Comparison of ENCODE assay signal across 19 cellular contexts in the genomic region with DNA sequence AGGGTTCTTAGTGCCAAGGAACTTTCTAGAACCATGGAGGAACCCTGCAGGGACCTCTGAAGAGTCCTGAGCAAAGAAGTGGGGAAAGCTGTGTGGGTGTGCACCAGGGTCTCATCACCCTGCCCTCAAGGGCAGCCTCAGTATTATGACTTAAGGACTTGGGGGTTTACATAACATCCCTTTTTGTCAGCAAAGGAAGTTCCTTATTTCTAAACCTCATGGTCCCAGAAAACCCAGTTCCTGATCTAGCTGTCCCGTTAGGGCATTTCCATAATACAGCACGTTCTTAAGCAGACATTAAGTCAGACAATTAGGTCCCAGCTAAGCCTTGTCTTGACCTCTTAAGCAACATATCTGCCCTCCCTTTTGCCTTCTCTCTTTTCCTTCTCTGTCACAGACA. TPM values are rescaled to one million over a fixed set of nuclear protein-coding genes. Genes with fewer than 3 reads are reported as not detected.
DNase-seq lines count a peak whose midpoint lies in the region; ATAC-seq and TF ChIP-seq lines count a peak whose summit lies in the region.
"Had no signal": no experiment of that assay in that cellular context is flagged by ENCODE, and none has a peak within 500 bp of the region (broad histone marks: within the 10 kb centered on the region; RNA-seq: fewer than 3 reads in every experiment).

No MANE protein-coding gene starts in this region.

- H3K27ac Mint-ChIP-seq in dendritic cell treated with granulocyte-macrophage colony-stimulating factor and Interleukin-4, amounts not matched to agents 40 ng/mL and 50 ng/mL, for 4 days: peak overlapping the region; percentile 88
- H3K27ac Mint-ChIP-seq: activated CD8-positive, alpha-beta T cell treated with anti-CD3 and anti-CD28 coated beads for 36 hours; CD8-positive, alpha-beta T cell; effector memory CD8-positive, alpha-beta T cell; nephron had no signal

- intact Hi-C loops in Right ventricle myocardium inferior (cut with DNase I) (no loop called here), cardiac septum (cut with DNase I) (no loop called here), uterus (cut with DNase I; ENCODE audit: low total_unique reads) (no loop called here)
- intact Hi-C loops in dendritic cell treated with granulocyte-macrophage colony-stimulating factor and Interleukin-4, amounts not matched to agents 40 ng/mL and 50 ng/mL, for 4 days (cut with micrococcal nuclease): loop anchor here (2.0 to 5.0 kb wide), 2 partner anchors 47 to 54 kb away; no protein-coding TSS in a partner anchor

- H3K4me3 Mint-ChIP-seq in dendritic cell treated with granulocyte-macrophage colony-stimulating factor and Interleukin-4, amounts not matched to agents 40 ng/mL and 50 ng/mL, for 4 days: no peak overlapping the region
- H3K4me3 Mint-ChIP-seq: activated CD8-positive, alpha-beta T cell treated with anti-CD3 and anti-CD28 coated beads for 36 hours; CD8-positive, alpha-beta T cell; effector memory CD8-positive, alpha-beta T cell; nephron had no signal

- no peak for TF ChIP-seq POLR2A in uterus (IDR thresholded peaks at IDR 0.05)

- ATAC-seq in Right ventricle myocardium inferior: peak; percentile 40
- ATAC-seq: activated CD8-positive, alpha-beta T cell treated with anti-CD3 and anti-CD28 coated beads for 36 hours; CD8-positive, alpha-beta T cell; effector memory CD8-positive, alpha-beta T cell; left colon had no signal

- peak overlapping the region; percentile 52 to 69 for H3K27ac ChIP-seq in mucosa of rectum (ENCODE audit: low read depth in 2 of 2, low read length in 2 of 2)
- H3K27ac ChIP-seq in uterus: peak overlapping the region; percentile 26 to 27
- H3K27ac ChIP-seq: cardiac muscle cell had no signal

- H3K4me3 ChIP-seq in mucosa of rectum (ENCODE audit: low read length in 2 of 2) (no peak overlapping the region), uterus (no peak overlapping the region)
- H3K4me3 ChIP-seq: cardiac muscle cell, tibial nerve had no signal

- H3K9me3 ChIP-seq in mucosa of rectum (ENCODE audit: control insufficient read depth in 2 of 2, low read length in 2 of 2): no peaks in the 10 kb centered on the region
- no peaks in the 10 kb centered on the region for H3K9me3 ChIP-seq in uterus
- H3K9me3 ChIP-seq: tibial nerve had no signal

- H3K9me3 Mint-ChIP-seq in dendritic cell treated with granulocyte-macrophage colony-stimulating factor and Interleukin-4, amounts not matched to agents 40 ng/mL and 50 ng/mL, for 4 days: no peaks in the 10 kb centered on the region
- H3K9me3 Mint-ChIP-seq: activated CD8-positive, alpha-beta T cell treated with anti-CD3 and anti-CD28 coated beads for 36 hours; CD8-positive, alpha-beta T cell; effector memory CD8-positive, alpha-beta T cell; nephron had no signal

- no peak overlapping the region for H3K9ac ChIP-seq in mucosa of rectum (ENCODE audit: low read depth in 1 of 2, low read length in 2 of 2)

- no peak for DNase-seq in Right ventricle myocardium inferior (ENCODE audit: missing footprints)
- DNase-seq in cardiac septum (ENCODE audit: low spot score): no peak
- no peak for DNase-seq in uterus
- no peak for DNase-seq in activated T-cell treated with anti-CD3 and anti-CD28 coated beads, Interleukin-2, amount 50 U/mL, for 1 hour
- no peak for DNase-seq in DMS 273 treated with DMSO at 0.1 percent for 48 hours (lab: John Stamatoyannopoulos, UW)
- DNase-seq in activated gamma-delta T cell treated with Interleukin-2 at 50 U/mL for 16 hours: no peak
- DNase-seq: activated CD8-positive, alpha-beta T cell treated with anti-CD3 and anti-CD28 coated beads for 36 hours; CD8-positive, alpha-beta T cell; effector memory CD8-positive, alpha-beta T cell; H7; NCI-H1105; stimulated activated CD4-positive, alpha-beta T cell treated with anti-CD3 and anti-CD28 coated beads, Interleukin-2, amount 100 ng/mL, for 48 hours; stimulated activated CD8-positive, alpha-beta memory T cell treated with anti-CD3 and anti-CD28 coated beads, Interleukin-4, amount 100 ng/mL, for 48 hours had no signal

- H3K36me3 Mint-ChIP-seq in dendritic cell treated with granulocyte-macrophage colony-stimulating factor and Interleukin-4, amounts not matched to agents 40 ng/mL and 50 ng/mL, for 4 days (ENCODE audit: low read depth): peaks cover 55% of the 10 kb centered on the region
- H3K36me3 Mint-ChIP-seq: CD8-positive, alpha-beta T cell had no signal

- H3K36me3 ChIP-seq in mucosa of rectum (ENCODE audit: control insufficient read depth in 2 of 2, insufficient read depth in 2 of 2, low read length in 2 of 2) (no peaks in the 10 kb centered on the region), uterus (no peaks in the 10 kb centered on the region)
- H3K36me3 ChIP-seq: cardiac muscle cell, tibial nerve had no signal

- no peak for TF ChIP-seq CTCF in uterus (IDR thresholded peaks at IDR 0.05)

- H3K4me1 ChIP-seq in mucosa of rectum (ENCODE audit: control insufficient read depth in 2 of 2, insufficient read depth in 2 of 2, low read length in 2 of 2) (peaks cover 0 to 3% of the 10 kb centered on the region in 2 donors), uterus (no peaks in the 10 kb centered on the region)

- H3K27me3 ChIP-seq in mucosa of rectum (ENCODE audit: control insufficient read depth in 2 of 2, insufficient read depth in 2 of 2, low read length in 2 of 2) (no peaks in the 10 kb centered on the region), uterus (no peaks in the 10 kb centered on the region)
- H3K27me3 ChIP-seq: cardiac muscle cell, tibial nerve had no signal

- peaks cover 80% of the 10 kb centered on the region for H3K4me1 Mint-ChIP-seq in dendritic cell treated with granulocyte-macrophage colony-stimulating factor and Interleukin-4, amounts not matched to agents 40 ng/mL and 50 ng/mL, for 4 days (ENCODE audit: low read depth)

- H3K27me3 Mint-ChIP-seq in dendritic cell treated with granulocyte-macrophage colony-stimulating factor and Interleukin-4, amounts not matched to agents 40 ng/mL and 50 ng/mL, for 4 days: no peaks in the 10 kb centered on the region
- H3K27me3 Mint-ChIP-seq: activated CD8-positive, alpha-beta T cell treated with anti-CD3 and anti-CD28 coated beads for 36 hours had no signal

RNA-seq across cellular contexts. Expression of a gene that starts 57.3 kb away (rescaled TPM):
- 6.3 TPM for total RNA-seq in Right ventricle myocardium inferior
- total RNA-seq in cardiac septum: 2.9 TPM
- 10 to 100 TPM; 19.1 to 44.8 (median 40.4) TPM for total RNA-seq in uterus
